10 cellular contexts compared by ENCODE assay signal in genomic region chr1:154906621-154907081, GRCh38. TPM values are rescaled to one million over a fixed set of nuclear protein-coding genes. Genes with fewer than 3 reads are reported as not detected.
DNase-seq lines count a peak whose midpoint lies in the region; ATAC-seq and TF ChIP-seq lines count a peak whose summit lies in the region.
"Had no signal": no experiment of that assay in that cellular context is flagged by ENCODE, and none has a peak within 500 bp of the region (broad histone marks: within the 10 kb centered on the region; RNA-seq: fewer than 3 reads in every experiment).

No MANE protein-coding gene starts in this region.

- no peak overlapping the region for H3K4me3 Mint-ChIP-seq in T-helper 17 cell
- H3K4me3 Mint-ChIP-seq: stimulated activated naive CD8-positive, alpha-beta T cell treated with anti-CD3 and anti-CD28 coated beads, Interleukin-15, Interleukin-2, amounts not matched to agents 100 ng/mL and 50 ng/mL, for 24 hours had no signal

- TF ChIP-seq POLR2A in tibial nerve (IDR thresholded peaks at IDR 0.05) = no peak

- WGBS in tibial nerve, 2 donors = 79 to 80% methylated on average over 7 of the region's 7 CpGs

- intact Hi-C loops in Right ventricle myocardium superior (cut with DNase I) = loop anchor here (10.0 kb wide), 2 partner anchors 108 to 178 kb away; no protein-coding TSS in a partner anchor

- peaks cover 2% of the 10 kb centered on the region for H3K4me1 Mint-ChIP-seq in T-helper 17 cell

- no peak overlapping the region for H3K4me3 ChIP-seq in tibial nerve

- H3K27ac Mint-ChIP-seq in T-helper 17 cell = no peak overlapping the region
- H3K27ac Mint-ChIP-seq: stimulated activated naive CD8-positive, alpha-beta T cell treated with anti-CD3 and anti-CD28 coated beads, Interleukin-15, Interleukin-2, amounts not matched to agents 100 ng/mL and 50 ng/mL, for 24 hours had no signal

- TF ChIP-seq EP300 in tibial nerve (IDR thresholded peaks at IDR 0.05) = no peak

- peak; percentile 34 to 63 for DNase-seq in NCI-H526 (lab: John Stamatoyannopoulos, UW)
- no peak for DNase-seq in NCI-H526 treated with DMSO at 0.1 percent for 48 hours (lab: John Stamatoyannopoulos, UW)
- DNase-seq in SW480 (ENCODE audit: low spot score) = peak; percentile 45
- DNase-seq in Right ventricle myocardium superior = no peak
- no peak for DNase-seq in tibial nerve (ENCODE audit: low spot score in 2 of 2)
- no peak for DNase-seq in NK-92 treated with Interleukin-12 subunit alpha and Interleukin-12 subunit beta, amount 100 ng/mL, for 24 hours (lab: John Stamatoyannopoulos, UW)
- no peak for DNase-seq in T-helper 17 cell
- no peak for DNase-seq in stimulated activated CD4-positive, alpha-beta T cell treated with anti-CD3 and anti-CD28 coated beads, Interleukin-2, amount 100 ng/mL, for 48 hours
- DNase-seq: activated T-cell treated with anti-CD3 and anti-CD28 coated beads, Interleukin-2, amount 50 U/mL, for 1 hour had no signal

- H3K27me3 Mint-ChIP-seq in T-helper 17 cell = no peaks in the 10 kb centered on the region
- H3K27me3 Mint-ChIP-seq: stimulated activated naive CD8-positive, alpha-beta T cell treated with anti-CD3 and anti-CD28 coated beads, Interleukin-15, Interleukin-2, amounts not matched to agents 100 ng/mL and 50 ng/mL, for 24 hours had no signal

- no peaks in the 10 kb centered on the region for H3K9me3 ChIP-seq in tibial nerve
- no peaks in the 10 kb centered on the region for H3K9me3 ChIP-seq in T-helper 17 cell (ENCODE audit: control insufficient read depth, low read length, poor library complexity, severe bottlenecking)

- peaks cover 5% of the 10 kb centered on the region for H3K36me3 Mint-ChIP-seq in T-helper 17 cell (ENCODE audit: low read depth)

- no peak overlapping the region for H3K27ac ChIP-seq in tibial nerve

- peak; percentile 72 for ATAC-seq in Right ventricle myocardium superior (ENCODE audit: poor library complexity)
- ATAC-seq in T-helper 17 cell = no peak

- H3K4me1 ChIP-seq in tibial nerve = no peaks in the 10 kb centered on the region

- peaks cover 0 to 11% (median 0%) of the 10 kb centered on the region in 3 donors for H3K36me3 ChIP-seq in tibial nerve

- no peaks in the 10 kb centered on the region for H3K27me3 ChIP-seq in tibial nerve

- peak in 3 of 5 experiments; percentile 12 to 28 (median 14) for TF ChIP-seq CTCF in tibial nerve (IDR thresholded peaks at IDR 0.05)

RNA-seq across cellular contexts. Expression of gene PMVK, which starts 29.9 kb away (rescaled TPM):
- total RNA-seq in Right ventricle myocardium superior (65.7 TPM), tibial nerve (10 to 100 TPM in 3 of 4 donors, 1 to 10 TPM in 1; 9.0 to 19.8 (median 15.6) TPM), T-helper 17 cell (10 to 100 TPM; 19.0 to 19.9 TPM)

RNA-seq across cellular contexts. Expression of gene KCNN3, which starts 36.6 kb away (rescaled TPM):
- total RNA-seq in Right ventricle myocardium superior = 3.4 TPM
- total RNA-seq in tibial nerve = under 1 TPM; 0.21 to 0.78 (median 0.26) TPM
- total RNA-seq in T-helper 17 cell = under 1 TPM; 0.12 to 0.29 TPM

RNA-seq across cellular contexts. Expression of gene PBXIP1, which starts 49.2 kb away (rescaled TPM):
- total RNA-seq in Right ventricle myocardium superior (49.2 TPM), tibial nerve (100 to 1,000 TPM in 2 of 4 donors, 10 to 100 TPM in 2; 52.5 to 120 (median 97.9) TPM), T-helper 17 cell (100 to 1,000 TPM; 634 to 767 TPM)

RNA-seq across cellular contexts. Expression of gene PYGO2, which starts 54.9 kb away (rescaled TPM):
- total RNA-seq in Right ventricle myocardium superior (13.2 TPM), tibial nerve (10 to 100 TPM; 18.6 to 24.3 (median 23.5) TPM), T-helper 17 cell (10 to 100 TPM; 34.7 to 45.1 TPM)

Comparison
In these comparisons a context has a peak if more than half of its experiments do, and no peak if none do; other contexts are left out.
1. DNase-seq: peak in NCI-H526 (2 of 2) and SW480 (single experiment); none in NCI-H526 treated with DMSO at 0.1 percent for 48 hours (single experiment), Right ventricle myocardium superior (single experiment), tibial nerve (0 of 2), NK-92 treated with Interleukin-12 subunit alpha and Interleukin-12 subunit beta, amount 100 ng/mL, for 24 hours (single experiment), T-helper 17 cell (0 of 3) and stimulated activated CD4-positive, alpha-beta T cell treated with anti-CD3 and anti-CD28 coated beads, Interleukin-2, amount 100 ng/mL, for 48 hours (0 of 2).
2. RNA of gene PBXIP1, which starts 49.2 kb away (total RNA-seq): 634 to 767 TPM in T-helper 17 cell; 52.5 to 120 TPM in tibial nerve and 49.2 TPM in Right ventricle myocardium superior (single experiment); every median in the first group is over 4 times any median in the second.